ENCODE assay signal across 8 cellular contexts in genomic region chr10:91493313-91493712, GRCh38.
DNase-seq lines count a peak whose midpoint lies in the region; ATAC-seq and TF ChIP-seq lines count a peak whose summit lies in the region.

No MANE protein-coding gene starts in this region.

- H3K9me3 Mint-ChIP-seq in T-cell: no peaks in the 10 kb centered on the region

- intact Hi-C loops in gastrocnemius medialis (cut with DNase I; ENCODE audit: low total_unique reads): no loop called here

- no peaks in the 10 kb centered on the region for H3K79me2 ChIP-seq in OCI-LY3 (ENCODE audit: low read length)
- H3K79me2 ChIP-seq in fibroblast of lung (ENCODE audit: control insufficient read depth, insufficient read depth, low read length): no peaks in the 10 kb centered on the region

- H3K9ac ChIP-seq in OCI-LY3 (ENCODE audit: low read length) (no peak overlapping the region), fibroblast of lung (ENCODE audit: insufficient read depth, low read length) (no peak overlapping the region)

- TF ChIP-seq CTCF in OCI-LY3 (IDR thresholded peaks at IDR 0.05; ENCODE audit: low read depth, low read length): peak; percentile 45
- peak in 1 of 2 donors; percentile 18 for TF ChIP-seq CTCF in fibroblast of lung (conservative IDR thresholded peaks at IDR 0.05 in 1 of 2, IDR thresholded peaks at IDR 0.05 in 1 of 2; ENCODE audit: low read depth in 1 of 2, low read length in 2 of 2)
- peak; percentile 52 to 72 (median 56) for TF ChIP-seq CTCF in gastrocnemius medialis (IDR thresholded peaks at IDR 0.05 in 4 of 5, conservative IDR thresholded peaks at IDR 0.05 in 1 of 5)

- DNase-seq in H4 (ENCODE audit: low spot score) (peak; percentile 32), fibroblast of lung (ENCODE audit: low read depth in 2 of 2) (peak; percentile 53 to 79), gastrocnemius medialis (no peak), T-cell (no peak), SHP77 treated with DMSO at 0.1 percent for 48 hours (lab: John Stamatoyannopoulos, UW) (no peak)
- no peak for DNase-seq in stimulated activated CD4-positive, alpha-beta T cell treated with anti-CD3 and anti-CD28 coated beads, Interleukin-4, amount 100 ng/mL, for 1 hour

- in situ Hi-C loops in gastrocnemius medialis (cut with MboI; ENCODE audit: low sequenced_read_pairs in 4 of 4): loop anchor here in 1 of 4 donors (10.0 kb wide), 1 partner anchor 51 kb away; no protein-coding TSS in a partner anchor

- POLR2A ChIA-PET in T-cell (lab: Charles Lee): no interaction called here

- H3K27ac Mint-ChIP-seq in T-cell: no peak overlapping the region

- H3K36me3 ChIP-seq in OCI-LY3 (replicated peaks; ENCODE audit: low read depth, low read length): no peaks in the 10 kb centered on the region
- no peaks in the 10 kb centered on the region for H3K36me3 ChIP-seq in fibroblast of lung (ENCODE audit: control insufficient read depth, insufficient read depth, low read length)
- H3K36me3 ChIP-seq in gastrocnemius medialis: peaks cover 0 to 3% of the 10 kb centered on the region in 2 donors

- CTCF ChIA-PET in T-cell (lab: Charles Lee): no interaction called here

- H4K20me1 ChIP-seq in OCI-LY3 (ENCODE audit: insufficient read depth, low read length) (no peaks in the 10 kb centered on the region), fibroblast of lung (ENCODE audit: control insufficient read depth, extremely low read depth, insufficient read depth, low read length) (no peaks in the 10 kb centered on the region)

- H3K9me3 ChIP-seq in OCI-LY3 (ENCODE audit: insufficient read depth, low read length): no peaks in the 10 kb centered on the region
- H3K9me3 ChIP-seq in fibroblast of lung (ENCODE audit: control insufficient read depth, insufficient read depth, low read depth, low read length): no peaks in the 10 kb centered on the region
- H3K9me3 ChIP-seq in gastrocnemius medialis: no peaks in the 10 kb centered on the region

- ATAC-seq in gastrocnemius medialis (peak in 1 of 2 donors; percentile 81), GM21576 (IDR thresholded peaks at IDR 0.05; ENCODE audit: unreplicated experiment) (no peak), T-cell (replicated peaks in 1 of 4) (no peak)

- H3K4me1 Mint-ChIP-seq in T-cell: no peaks in the 10 kb centered on the region

- H3K4me1 ChIP-seq in OCI-LY3 (ENCODE audit: low read length) (peaks cover 5% of the 10 kb centered on the region; the same call in 1 of the 2 replicates), fibroblast of lung (ENCODE audit: control insufficient read depth, extremely low read depth, insufficient read depth, low read length) (peaks cover 4% of the 10 kb centered on the region), gastrocnemius medialis (peaks cover 0 to 4% of the 10 kb centered on the region in 2 donors)

- no peaks in the 10 kb centered on the region for H3K27me3 Mint-ChIP-seq in T-cell

- H3K4me2 ChIP-seq in OCI-LY3 (ENCODE audit: low read length) (no peak overlapping the region), fibroblast of lung (ENCODE audit: extremely low read depth, insufficient read depth, low read length) (no peak overlapping the region)

- no peaks in the 10 kb centered on the region for H3K36me3 Mint-ChIP-seq in T-cell

- TF ChIP-seq POLR2A in gastrocnemius medialis (IDR thresholded peaks at IDR 0.05): no peak

- no peak overlapping the region for H3K27ac ChIP-seq in OCI-LY3 (ENCODE audit: low read length)
- H3K27ac ChIP-seq in fibroblast of lung (ENCODE audit: insufficient read depth, low read length): no peak overlapping the region
- H3K27ac ChIP-seq in gastrocnemius medialis: no peak overlapping the region

- H3K4me3 ChIP-seq in OCI-LY3 (ENCODE audit: low read length) (no peak overlapping the region), fibroblast of lung (replicated peaks in 1 of 4; ENCODE audit: control extremely low read depth in 1 of 4, insufficient read depth in 1 of 4, low read depth in 3 of 4, low read length in 4 of 4) (no peak overlapping the region), gastrocnemius medialis (no peak overlapping the region)

- H3K4me3 Mint-ChIP-seq in T-cell: no peak overlapping the region

- H3K27me3 ChIP-seq in OCI-LY3 (ENCODE audit: low read depth, low read length): no peaks in the 10 kb centered on the region
- H3K27me3 ChIP-seq in fibroblast of lung (ENCODE audit: control insufficient read depth, insufficient read depth, low read length): no peaks in the 10 kb centered on the region
- H3K27me3 ChIP-seq in gastrocnemius medialis: no peaks in the 10 kb centered on the region

- H2AFZ ChIP-seq in OCI-LY3 (ENCODE audit: low read depth, low read length): no peak overlapping the region
- H2AFZ ChIP-seq in fibroblast of lung (ENCODE audit: low read length): no peak overlapping the region

Comparison
In these comparisons a context has a peak if more than half of its experiments do, and no peak if none do; other contexts are left out.
1. DNase-seq: peak in H4 (single experiment) and fibroblast of lung (2 of 2); none in gastrocnemius medialis (0 of 2), T-cell (0 of 34), SHP77 treated with DMSO at 0.1 percent for 48 hours (single experiment) and stimulated activated CD4-positive, alpha-beta T cell treated with anti-CD3 and anti-CD28 coated beads, Interleukin-4, amount 100 ng/mL, for 1 hour (single experiment).